ENCODE assay signal across 1 cellular context in genomic region chr20:47063407-47063806, GRCh38.
TF ChIP-seq lines count a peak whose summit lies in the region.

No MANE protein-coding gene starts in this region.

TF ChIP-seq in GM23338, 12 proteins besides CTCF, POLR2A, EP300 and RAD21 (continued from another document):
- TF ChIP-seq REST (IDR thresholded peaks at IDR 0.05; ENCODE audit: unreplicated experiment) (no peak), NANOG (IDR thresholded peaks at IDR 0.05; ENCODE audit: borderline replicate concordance) (no peak), CREB1 (CRISPR knock-in tag; IDR thresholded peaks at IDR 0.05; ENCODE audit: low read depth) (no peak), POLR2AphosphoS5 (IDR thresholded peaks at IDR 0.05; ENCODE audit: low read depth) (no peak), STAT1 (IDR thresholded peaks at IDR 0.05; ENCODE audit: unreplicated experiment) (no peak), JUNB (IDR thresholded peaks at IDR 0.05; ENCODE audit: unreplicated experiment) (no peak), ZNF331 (CRISPR knock-in tag; IDR thresholded peaks at IDR 0.05; ENCODE audit: low read depth) (no peak), EZH2 (IDR thresholded peaks at IDR 0.05; ENCODE audit: low read depth, unreplicated experiment) (no peak), ZNF114 (CRISPR knock-in tag; IDR thresholded peaks at IDR 0.05) (no peak)
- TF ChIP-seq, protein P1, sequence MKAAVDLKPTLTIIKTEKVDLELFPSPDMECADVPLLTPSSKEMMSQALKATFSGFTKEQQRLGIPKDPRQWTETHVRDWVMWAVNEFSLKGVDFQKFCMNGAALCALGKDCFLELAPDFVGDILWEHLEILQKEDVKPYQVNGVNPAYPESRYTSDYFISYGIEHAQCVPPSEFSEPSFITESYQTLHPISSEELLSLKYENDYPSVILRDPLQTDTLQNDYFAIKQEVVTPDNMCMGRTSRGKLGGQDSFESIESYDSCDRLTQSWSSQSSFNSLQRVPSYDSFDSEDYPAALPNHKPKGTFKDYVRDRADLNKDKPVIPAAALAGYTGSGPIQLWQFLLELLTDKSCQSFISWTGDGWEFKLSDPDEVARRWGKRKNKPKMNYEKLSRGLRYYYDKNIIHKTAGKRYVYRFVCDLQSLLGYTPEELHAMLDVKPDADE (IDR thresholded peaks at IDR 0.05): no peak
TF ChIP-seq in GM23338: peak in this region for 0.
